ENCODE assay signal across 1 cellular context in the genomic region with DNA sequence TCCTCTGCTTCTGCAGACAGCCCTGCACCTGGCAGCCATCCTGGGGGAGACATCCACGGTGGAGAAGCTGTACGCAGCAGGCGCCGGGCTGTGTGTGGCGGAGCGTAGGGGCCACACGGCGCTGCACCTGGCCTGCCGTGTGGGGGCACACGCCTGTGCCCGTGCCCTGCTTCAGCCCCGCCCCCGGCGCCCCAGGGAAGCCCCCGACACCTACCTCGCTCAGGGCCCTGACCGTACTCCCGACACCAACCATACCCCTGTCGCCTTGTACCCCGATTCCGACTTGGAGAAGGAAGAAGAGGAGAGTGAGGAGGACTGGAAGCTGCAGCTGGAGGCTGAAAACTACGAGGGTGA.
TF ChIP-seq lines count a peak whose summit lies in the region.

No MANE protein-coding gene starts in this region.

TF ChIP-seq in K562, 482 proteins besides CTCF, POLR2A, EP300 and RAD21:
- TF ChIP-seq POLR3A (IDR thresholded peaks at IDR 0.05; ENCODE audit: borderline replicate concordance, extremely low read depth, insufficient read depth, insufficient read length), result no peak
- TF ChIP-seq RBFOX2 (IDR thresholded peaks at IDR 0.05; ENCODE audit: low read depth, low read length), result peak; percentile 26; the same call in 1 of the 2 replicates
